8 cellular contexts compared by ENCODE assay signal in genomic region chr4:106809083-106809482, GRCh38.
DNase-seq lines count a peak whose midpoint lies in the region; ATAC-seq and TF ChIP-seq lines count a peak whose summit lies in the region.

No MANE protein-coding gene starts in this region.

- H2AFZ ChIP-seq in hepatocyte: no peak overlapping the region

- no peaks in the 10 kb centered on the region for H3K27me3 ChIP-seq in hepatocyte

- no peak overlapping the region for H3K4me3 ChIP-seq in hepatocyte

- no peaks in the 10 kb centered on the region for H4K20me1 ChIP-seq in hepatocyte (ENCODE audit: insufficient read depth, poor library complexity, severe bottlenecking)

- H3K79me2 ChIP-seq in hepatocyte: no peaks in the 10 kb centered on the region

- no peaks in the 10 kb centered on the region for H3K36me3 ChIP-seq in hepatocyte (replicated peaks; ENCODE audit: insufficient read depth, low read depth)

- TF ChIP-seq CTCF in AG09319 (IDR thresholded peaks at IDR 0.05; ENCODE audit: low read depth, low read length) (peak; percentile 56), hepatocyte (IDR thresholded peaks at IDR 0.05; ENCODE audit: poor library complexity) (peak; percentile 50)

- no peak overlapping the region for H3K27ac ChIP-seq in hepatocyte

- H3K9me3 ChIP-seq in hepatocyte (ENCODE audit: low read depth): no peaks in the 10 kb centered on the region

- DNase-seq in AG09319 (ENCODE audit: extremely low read depth, low read depth) (peak; percentile 34), SK-MEL-5 (ENCODE audit: low read depth, low spot score) (peak; percentile 66), hepatocyte (ENCODE audit: low spot score) (peak; percentile 49), UCSD-AML1 (lab: John Stamatoyannopoulos, UW; ENCODE audit: unreplicated experiment) (no peak)

- in situ Hi-C loops in SK-MEL-5 (cut with HindIII; ENCODE audit: low pct_unique_long_range_greater_than_20kb, low sequenced_read_pairs): no loop called here

- 51% methylated on average over 2 of the region's 2 CpGs for WGBS in hepatocyte (ENCODE audit: low lambda C conversion rate, missing lambda C conversion rate)

- ATAC-seq in HG03097 (IDR thresholded peaks at IDR 0.05; ENCODE audit: low FRiP score, unreplicated experiment) (peak; percentile 65), HG02759 (IDR thresholded peaks at IDR 0.05; ENCODE audit: unreplicated experiment) (no peak), GM21786 (IDR thresholded peaks at IDR 0.05; ENCODE audit: unreplicated experiment) (no peak), GM21723 (IDR thresholded peaks at IDR 0.05; ENCODE audit: unreplicated experiment) (no peak)

- no peaks in the 10 kb centered on the region for H3K9me2 ChIP-seq in hepatocyte (replicated peaks; ENCODE audit: insufficient read depth)

- no peak overlapping the region for H3K4me2 ChIP-seq in hepatocyte

- peaks cover under 1% of the 10 kb centered on the region for H3K4me1 ChIP-seq in hepatocyte (ENCODE audit: insufficient read depth)
